ENCODE assay signal across 20 cellular contexts in the genomic region with DNA sequence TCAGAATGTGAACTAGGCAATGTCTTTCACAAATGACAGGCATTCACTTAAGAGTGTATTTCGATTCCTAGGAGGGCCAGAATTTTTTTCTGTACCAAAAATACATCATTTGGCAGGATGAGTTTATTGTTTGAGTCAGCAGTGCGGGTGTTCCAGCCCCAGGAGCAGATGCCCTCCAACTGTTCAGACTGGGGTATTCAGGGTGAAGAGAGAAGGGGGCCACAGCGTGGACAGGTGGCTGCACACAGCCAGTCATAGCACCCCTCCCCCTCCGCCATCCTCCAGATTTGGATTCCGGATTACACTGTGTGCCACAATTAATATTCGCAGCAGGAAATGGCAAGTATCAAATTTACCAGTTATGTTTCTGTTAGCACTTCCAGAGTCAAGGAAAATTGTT. TPM values are rescaled to one million over a fixed set of nuclear protein-coding genes. Genes with fewer than 3 reads are reported as not detected.
DNase-seq lines count a peak whose midpoint lies in the region; ATAC-seq and TF ChIP-seq lines count a peak whose summit lies in the region.
"Had no signal": no experiment of that assay in that cellular context is flagged by ENCODE, and none has a peak within 500 bp of the region (broad histone marks: within the 10 kb centered on the region; RNA-seq: fewer than 3 reads in every experiment).

No MANE protein-coding gene starts in this region.

- no peaks in the 10 kb centered on the region for H3K4me1 ChIP-seq in right lobe of liver

- no peaks in the 10 kb centered on the region for H3K9me3 ChIP-seq in right lobe of liver
- H3K9me3 ChIP-seq: adrenal gland, heart left ventricle, left lung had no signal

- H3K36me3 ChIP-seq in right lobe of liver: no peaks in the 10 kb centered on the region
- H3K36me3 ChIP-seq: adrenal gland, heart left ventricle had no signal

- H3K4me3 Mint-ChIP-seq in activated naive CD4-positive, alpha-beta T cell treated with anti-CD3 and anti-CD28 coated beads for 36 hours: no peak overlapping the region
- H3K4me3 Mint-ChIP-seq in effector memory CD8-positive, alpha-beta T cell: peak overlapping the region in 1 of 2 donors; percentile 50
- no peak overlapping the region for H3K4me3 Mint-ChIP-seq in stimulated activated effector memory CD8-positive, alpha-beta T cell treated with anti-CD3 and anti-CD28 coated beads, Interleukin-12 subunit alpha, Interleukin-12 subunit beta, amount 100 ng/mL, for 72 hours
- H3K4me3 Mint-ChIP-seq: T-helper 1 cell treated with Interleukin-12 subunit alpha and Interleukin-12 subunit beta and Interleukin-4 antibody, amounts not matched to agents 30 μg/mL and 1 μg/mL, for 36 hours had no signal

- CTCF ChIA-PET in activated naive CD4-positive, alpha-beta T cell treated with anti-CD3 and anti-CD28 coated beads for 36 hours (lab: Charles Lee): interaction anchor here (3.9 kb wide), 1 partner anchor 41 kb away, joined by 25 read pairs; no protein-coding TSS in a partner anchor

- H3K4me1 Mint-ChIP-seq in activated naive CD4-positive, alpha-beta T cell treated with anti-CD3 and anti-CD28 coated beads for 36 hours (ENCODE audit: low read depth): peaks cover 90% of the 10 kb centered on the region
- H3K4me1 Mint-ChIP-seq in effector memory CD8-positive, alpha-beta T cell (ENCODE audit: low read depth in 2 of 2): peaks cover 71 to 82% of the 10 kb centered on the region in 2 donors
- H3K4me1 Mint-ChIP-seq in stimulated activated effector memory CD8-positive, alpha-beta T cell treated with anti-CD3 and anti-CD28 coated beads, Interleukin-12 subunit alpha, Interleukin-12 subunit beta, amount 100 ng/mL, for 72 hours: peaks cover 76% of the 10 kb centered on the region

- H3K4me3 ChIP-seq in right lobe of liver: no peak overlapping the region
- H3K4me3 ChIP-seq: adrenal gland, heart left ventricle, left lung, smooth muscle cell had no signal

- intact Hi-C loops in activated naive CD4-positive, alpha-beta T cell treated with anti-CD3 and anti-CD28 coated beads for 36 hours (cut with micrococcal nuclease): no loop called here
- intact Hi-C loops in right lobe of liver (cut with DNase I): no loop called here

- TF ChIP-seq POLR2A in right lobe of liver (IDR thresholded peaks at IDR 0.05): no peak

- H3K27ac Mint-ChIP-seq in activated naive CD4-positive, alpha-beta T cell treated with anti-CD3 and anti-CD28 coated beads for 36 hours: peak overlapping the region; percentile 73
- H3K27ac Mint-ChIP-seq in activated naive CD4-positive, alpha-beta T cell treated with anti-CD3 and anti-CD28 coated beads, Interleukin-2, amount 50 U/mL, for 72 hours: peak overlapping the region in 1 of 2 donors; percentile 90
- H3K27ac Mint-ChIP-seq in effector memory CD8-positive, alpha-beta T cell: peak overlapping the region; percentile 90 to 93
- peak overlapping the region; percentile 97 for H3K27ac Mint-ChIP-seq in stimulated activated effector memory CD8-positive, alpha-beta T cell treated with anti-CD3 and anti-CD28 coated beads, Interleukin-12 subunit alpha, Interleukin-12 subunit beta, amount 100 ng/mL, for 72 hours
- H3K27ac Mint-ChIP-seq: T-helper 1 cell treated with Interleukin-12 subunit alpha and Interleukin-12 subunit beta and Interleukin-4 antibody, amounts not matched to agents 30 μg/mL and 1 μg/mL, for 36 hours had no signal

- no peak for TF ChIP-seq CTCF in right lobe of liver (IDR thresholded peaks at IDR 0.05)

- H3K36me3 Mint-ChIP-seq in activated naive CD4-positive, alpha-beta T cell treated with anti-CD3 and anti-CD28 coated beads for 36 hours (ENCODE audit: low read depth): peaks cover 13% of the 10 kb centered on the region
- H3K36me3 Mint-ChIP-seq in activated naive CD4-positive, alpha-beta T cell treated with anti-CD3 and anti-CD28 coated beads, Interleukin-2, amount 50 U/mL, for 72 hours: peaks cover 0 to 42% of the 10 kb centered on the region in 2 donors
- peaks cover 64% of the 10 kb centered on the region for H3K36me3 Mint-ChIP-seq in effector memory CD8-positive, alpha-beta T cell (ENCODE audit: insufficient read depth)
- H3K36me3 Mint-ChIP-seq in stimulated activated effector memory CD8-positive, alpha-beta T cell treated with anti-CD3 and anti-CD28 coated beads, Interleukin-12 subunit alpha, Interleukin-12 subunit beta, amount 100 ng/mL, for 72 hours: peaks cover 49% of the 10 kb centered on the region

- H3K27me3 ChIP-seq in right lobe of liver: no peaks in the 10 kb centered on the region
- H3K27me3 ChIP-seq: adrenal gland, heart left ventricle, left lung had no signal

- H3K9me3 Mint-ChIP-seq in activated naive CD4-positive, alpha-beta T cell treated with anti-CD3 and anti-CD28 coated beads for 36 hours: no peaks in the 10 kb centered on the region
- H3K9me3 Mint-ChIP-seq in activated naive CD4-positive, alpha-beta T cell treated with anti-CD3 and anti-CD28 coated beads, Interleukin-2, amount 50 U/mL, for 72 hours: peaks cover 0 to 2% of the 10 kb centered on the region in 2 donors
- H3K9me3 Mint-ChIP-seq in effector memory CD8-positive, alpha-beta T cell: no peaks in the 10 kb centered on the region
- no peaks in the 10 kb centered on the region for H3K9me3 Mint-ChIP-seq in stimulated activated effector memory CD8-positive, alpha-beta T cell treated with anti-CD3 and anti-CD28 coated beads, Interleukin-12 subunit alpha, Interleukin-12 subunit beta, amount 100 ng/mL, for 72 hours
- H3K9me3 Mint-ChIP-seq: T-helper 1 cell treated with Interleukin-12 subunit alpha and Interleukin-12 subunit beta and Interleukin-4 antibody, amounts not matched to agents 30 μg/mL and 1 μg/mL, for 36 hours had no signal

- no peak for DNase-seq in activated naive CD4-positive, alpha-beta T cell treated with anti-CD3 and anti-CD28 coated beads for 36 hours
- DNase-seq in activated naive CD4-positive, alpha-beta T cell treated with anti-CD3 and anti-CD28 coated beads, Interleukin-2, amount 50 U/mL, for 72 hours (ENCODE audit: low spot score in 2 of 2): no peak
- DNase-seq in NCI-H69 (lab: John Stamatoyannopoulos, UW): peak; percentile 19
- DNase-seq in effector memory CD8-positive, alpha-beta T cell: no peak
- no peak for DNase-seq in stimulated activated effector memory CD8-positive, alpha-beta T cell treated with anti-CD3 and anti-CD28 coated beads, Interleukin-12 subunit alpha, Interleukin-12 subunit beta, amount 100 ng/mL, for 72 hours (ENCODE audit: low spot score in 2 of 2)
- no peak for DNase-seq in SIG-M5 (lab: John Stamatoyannopoulos, UW)
- DNase-seq in GM03348 (ENCODE audit: low spot score): no peak
- DNase-seq in right lobe of liver: no peak
- DNase-seq: adrenal gland; DND-41; H7; heart left ventricle; KG1; left lung; NCI-H187; Right ventricle myocardium superior; stimulated activated CD4-positive, alpha-beta T cell treated with anti-CD3 and anti-CD28 coated beads, Interleukin-2, amount 100 ng/mL, for 48 hours; trophoblast cell had no signal

- WGBS in right lobe of liver (ENCODE audit: insufficient coverage, low coverage, low lambda C conversion rate, missing lambda C conversion rate): 89% methylated on average over 5 of the region's 6 CpGs

- ATAC-seq in activated naive CD4-positive, alpha-beta T cell treated with anti-CD3 and anti-CD28 coated beads, Interleukin-2, amount 50 U/mL, for 72 hours: no peak
- no peak for ATAC-seq in effector memory CD8-positive, alpha-beta T cell (replicated peaks)
- no peak for ATAC-seq in stimulated activated effector memory CD8-positive, alpha-beta T cell treated with anti-CD3 and anti-CD28 coated beads, Interleukin-12 subunit alpha, Interleukin-12 subunit beta, amount 100 ng/mL, for 72 hours
- no peak for ATAC-seq in right lobe of liver
- ATAC-seq: heart left ventricle, left lung had no signal

- H3K27me3 Mint-ChIP-seq in activated naive CD4-positive, alpha-beta T cell treated with anti-CD3 and anti-CD28 coated beads for 36 hours (ENCODE audit: low read depth): no peaks in the 10 kb centered on the region
- H3K27me3 Mint-ChIP-seq in effector memory CD8-positive, alpha-beta T cell: no peaks in the 10 kb centered on the region

- no peak overlapping the region for H3K27ac ChIP-seq in right lobe of liver
- H3K27ac ChIP-seq: adrenal gland, heart left ventricle, left lung had no signal

RNA-seq across cellular contexts. Expression of a gene that starts 38.6 kb away (rescaled TPM):
- 100 to 1,000 TPM; 111 to 116 TPM for total RNA-seq in activated naive CD4-positive, alpha-beta T cell treated with anti-CD3 and anti-CD28 coated beads for 36 hours
- total RNA-seq in activated naive CD4-positive, alpha-beta T cell treated with anti-CD3 and anti-CD28 coated beads, Interleukin-2, amount 50 U/mL, for 72 hours: 100 to 1,000 TPM in 1 of 2 donors, 10 to 100 TPM in 1; 63.9 to 126 TPM
- total RNA-seq in right lobe of liver: 1 to 10 TPM; 1.8 to 4.6 (median 3.5) TPM

Comparison
In these comparisons a context has a peak if more than half of its experiments do, and no peak if none do; other contexts are left out.
1. RNA of a gene that starts 38.6 kb away (total RNA-seq): 63.9 to 126 TPM in activated naive CD4-positive, alpha-beta T cell treated with anti-CD3 and anti-CD28 coated beads, Interleukin-2, amount 50 U/mL, for 72 hours and 111 to 116 TPM in activated naive CD4-positive, alpha-beta T cell treated with anti-CD3 and anti-CD28 coated beads for 36 hours; 1.8 to 4.6 TPM in right lobe of liver; every median in the first group is over 10 times any median in the second.